ENCODE assay signal across 8 cellular contexts in the genomic region with DNA sequence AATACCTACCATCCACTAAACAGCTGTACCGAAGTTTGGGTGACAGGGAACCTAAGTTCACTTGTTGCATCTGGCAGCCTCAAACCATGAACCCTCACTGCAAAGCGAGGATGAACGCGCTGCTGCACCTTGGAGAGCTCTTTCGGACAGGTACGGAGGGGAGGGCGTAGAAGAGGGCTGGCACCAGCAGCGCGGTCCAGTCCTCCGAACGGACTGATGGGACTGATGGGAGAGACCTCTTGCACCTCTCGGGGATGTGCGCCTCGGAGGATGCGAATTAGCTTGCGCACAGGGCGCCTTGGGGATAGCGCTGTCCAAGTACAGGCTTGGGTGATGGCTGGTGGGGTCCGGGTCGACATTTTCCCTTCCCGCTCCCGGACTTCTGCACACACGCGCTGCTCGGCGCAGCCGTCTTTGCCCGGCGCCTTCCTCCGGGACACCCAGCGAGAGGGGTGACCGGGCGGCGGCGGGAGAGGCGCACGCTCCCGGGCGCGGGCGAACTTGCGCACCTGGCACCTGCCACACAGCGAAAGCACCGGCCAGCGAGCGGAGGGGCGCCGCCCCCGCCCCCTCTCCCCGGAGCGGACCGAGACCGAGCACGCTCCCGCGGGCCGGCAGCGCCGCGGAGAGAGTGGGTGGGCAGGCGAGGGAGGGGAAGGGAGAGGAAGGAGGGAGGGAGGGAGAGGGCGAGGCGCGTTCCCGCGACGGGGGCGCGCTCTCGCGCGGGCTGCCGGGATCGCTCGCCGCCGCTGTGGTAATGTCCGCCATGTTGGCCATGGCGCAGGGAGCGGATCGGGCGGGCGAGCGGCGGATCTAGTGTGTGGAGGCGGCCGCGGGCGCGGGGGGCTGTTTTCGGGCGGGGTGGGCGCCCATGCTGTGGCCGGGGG. TPM values are rescaled to one million over a fixed set of nuclear protein-coding genes. Genes with fewer than 3 reads are reported as not detected.
DNase-seq lines count a peak whose midpoint lies in the region; ATAC-seq and TF ChIP-seq lines count a peak whose summit lies in the region.

A gene with protein sequence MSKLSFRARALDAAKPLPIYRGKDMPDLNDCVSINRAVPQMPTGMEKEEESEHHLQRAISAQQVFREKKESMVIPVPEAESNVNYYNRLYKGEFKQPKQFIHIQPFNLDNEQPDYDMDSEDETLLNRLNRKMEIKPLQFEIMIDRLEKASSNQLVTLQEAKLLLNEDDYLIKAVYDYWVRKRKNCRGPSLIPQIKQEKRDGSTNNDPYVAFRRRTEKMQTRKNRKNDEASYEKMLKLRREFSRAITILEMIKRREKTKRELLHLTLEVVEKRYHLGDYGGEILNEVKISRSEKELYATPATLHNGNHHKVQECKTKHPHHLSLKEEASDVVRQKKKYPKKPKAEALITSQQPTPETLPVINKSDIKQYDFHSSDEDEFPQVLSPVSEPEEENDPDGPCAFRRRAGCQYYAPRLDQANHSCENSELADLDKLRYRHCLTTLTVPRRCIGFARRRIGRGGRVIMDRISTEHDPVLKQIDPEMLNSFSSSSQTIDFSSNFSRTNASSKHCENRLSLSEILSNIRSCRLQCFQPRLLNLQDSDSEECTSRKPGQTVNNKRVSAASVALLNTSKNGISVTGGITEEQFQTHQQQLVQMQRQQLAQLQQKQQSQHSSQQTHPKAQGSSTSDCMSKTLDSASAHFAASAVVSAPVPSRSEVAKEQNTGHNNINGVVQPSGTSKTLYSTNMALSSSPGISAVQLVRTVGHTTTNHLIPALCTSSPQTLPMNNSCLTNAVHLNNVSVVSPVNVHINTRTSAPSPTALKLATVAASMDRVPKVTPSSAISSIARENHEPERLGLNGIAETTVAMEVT (plus strand): TSS at position 754 of the 887 bp plus-strand sequence. CDS start 267 bp downstream, outside the sequence.

- TF ChIP-seq CTCF in natural killer cell (IDR thresholded peaks at IDR 0.05), result no peak

- H3K9me3 Mint-ChIP-seq in activated T-helper 2 cell treated with anti-CD3 and anti-CD28 coated beads, Interferon-gamma antibody, Interleukin-2, Interleukin-4, amounts not matched to agents 10 μg/mL and 5 μg/mL and 100 μg/mL, durations not matched to agents 14 hours and 24 hours and 36 hours, result no peaks in the 10 kb centered on the region
- H3K9me3 Mint-ChIP-seq in natural killer cell, result no peaks in the 10 kb centered on the region

- peaks cover 27% of the 10 kb centered on the region for H3K4me1 Mint-ChIP-seq in activated T-helper 2 cell treated with anti-CD3 and anti-CD28 coated beads, Interferon-gamma antibody, Interleukin-2, Interleukin-4, amounts not matched to agents 10 μg/mL and 5 μg/mL and 100 μg/mL, durations not matched to agents 14 hours and 24 hours and 36 hours (ENCODE audit: low read depth)
- H3K4me1 Mint-ChIP-seq in natural killer cell, result peaks cover 16 to 34% of the 10 kb centered on the region in 2 donors

- peaks cover 11% of the 10 kb centered on the region for H3K36me3 Mint-ChIP-seq in activated T-helper 2 cell treated with anti-CD3 and anti-CD28 coated beads, Interferon-gamma antibody, Interleukin-2, Interleukin-4, amounts not matched to agents 10 μg/mL and 5 μg/mL and 100 μg/mL, durations not matched to agents 14 hours and 24 hours and 36 hours (ENCODE audit: low read depth)
- H3K36me3 Mint-ChIP-seq in natural killer cell, result no peaks in the 10 kb centered on the region

- peak within 1 kb of the TSS; percentile 96 for H3K27ac Mint-ChIP-seq in activated T-helper 2 cell treated with anti-CD3 and anti-CD28 coated beads, Interferon-gamma antibody, Interleukin-2, Interleukin-4, amounts not matched to agents 10 μg/mL and 5 μg/mL and 100 μg/mL, durations not matched to agents 14 hours and 24 hours and 36 hours
- peak within 1 kb of the TSS; percentile 95 to 99 for H3K27ac Mint-ChIP-seq in natural killer cell

- DNase-seq in DMS79 (lab: John Stamatoyannopoulos, UW) (peak; percentile 60), KG1 (lab: John Stamatoyannopoulos, UW) (peak; percentile 47), RPMI8226 (peak; percentile 85), fibroblast of peridontal ligament (ENCODE audit: extremely low read depth) (peak; percentile 72), natural killer cell (peak; percentile 91)
- peak; percentile 85 for DNase-seq in activated T-helper 2 cell treated with anti-CD3 and anti-CD28 coated beads, Interferon-gamma antibody, Interleukin-2, Interleukin-4, amounts not matched to agents 10 μg/mL and 5 μg/mL and 100 μg/mL, durations not matched to agents 14 hours and 24 hours and 36 hours (ENCODE audit: low spot score)
- DNase-seq in stimulated activated naive CD4-positive, alpha-beta T cell treated with Interleukin-2 at 50 U/mL for 16 hours (lab: John Stamatoyannopoulos, UW), result peak; percentile 79

- intact Hi-C loops in activated T-helper 2 cell treated with anti-CD3 and anti-CD28 coated beads, Interferon-gamma antibody, Interleukin-2, Interleukin-4, amounts not matched to agents 10 μg/mL and 5 μg/mL and 100 μg/mL, durations not matched to agents 14 hours and 24 hours and 36 hours (cut with micrococcal nuclease), result loop anchor here (1.0 to 10.0 kb wide), 9 partner anchors 30 to 423 kb away; a partner anchor contains a TSS
- intact Hi-C loops in natural killer cell (cut with micrococcal nuclease), result no loop called here

- ATAC-seq in GM21717 (IDR thresholded peaks at IDR 0.05; ENCODE audit: unreplicated experiment), result peak; percentile 63
- peak; percentile 48 to 82 (median 66) for ATAC-seq in natural killer cell

- peak within 1 kb of the TSS; percentile 95 for H3K4me3 Mint-ChIP-seq in activated T-helper 2 cell treated with anti-CD3 and anti-CD28 coated beads, Interferon-gamma antibody, Interleukin-2, Interleukin-4, amounts not matched to agents 10 μg/mL and 5 μg/mL and 100 μg/mL, durations not matched to agents 14 hours and 24 hours and 36 hours (ENCODE audit: low read depth)
- peak within 1 kb of the TSS; percentile 95 for H3K4me3 Mint-ChIP-seq in natural killer cell

- peaks cover 6% of the 10 kb centered on the region for H3K27me3 Mint-ChIP-seq in activated T-helper 2 cell treated with anti-CD3 and anti-CD28 coated beads, Interferon-gamma antibody, Interleukin-2, Interleukin-4, amounts not matched to agents 10 μg/mL and 5 μg/mL and 100 μg/mL, durations not matched to agents 14 hours and 24 hours and 36 hours (ENCODE audit: low read depth)
- peaks cover 4 to 29% of the 10 kb centered on the region in 2 donors for H3K27me3 Mint-ChIP-seq in natural killer cell (ENCODE audit: low read depth in 2 of 2)

RNA-seq across cellular contexts. Expression of the gene that starts here (rescaled TPM):
- 24.6 and 25.4 TPM in 2 replicates for total RNA-seq in activated T-helper 2 cell treated with anti-CD3 and anti-CD28 coated beads, Interferon-gamma antibody, Interleukin-2, Interleukin-4, amounts not matched to agents 10 μg/mL and 5 μg/mL and 100 μg/mL, durations not matched to agents 14 hours and 24 hours and 36 hours
- 10 to 100 TPM; 64.6 to 76.3 (median 66.1) TPM for total RNA-seq in natural killer cell

Comparison
In these comparisons a context has a peak if more than half of its experiments do, and no peak if none do; other contexts are left out.
1. Peak in every context shown above with its lines: DNase-seq and ATAC-seq.